34 cellular contexts compared by ENCODE assay signal in genomic region chr5:37683072-37683471, GRCh38.
"Had no signal": no experiment of that assay in that cellular context is flagged by ENCODE, and none has a peak within 500 bp of the region (broad histone marks: within the 10 kb centered on the region; RNA-seq: fewer than 3 reads in every experiment).

No MANE protein-coding gene starts in this region.

- DNase-seq: Karpas-422, Kasumi-1, MG63, MM.1S, MV-4-11, NCI-H1048, NCI-H1092, NCI-H1092 treated with DMSO at 0.1 percent for 48 hours, NCI-H1105, NCI-H1105 treated with DMSO at 0.1 percent for 48 hours, NCI-H1417, NCI-H1417 treated with DMSO at 0.1 percent for 48 hours, NCI-H1436, NCI-H1436 treated with DMSO at 0.1 percent for 48 hours, NCI-H146, NCI-H1694, NCI-H1694 treated with DMSO at 0.1 percent for 48 hours, NCI-H187, NCI-H187 treated with DMSO at 0.1 percent for 48 hours, NCI-H1930, NCI-H2029, NCI-H2029 treated with DMSO at 0.1 percent for 48 hours, NCI-H2081, NCI-H2081 treated with DMSO at 0.1 percent for 48 hours, NCI-H2107, NCI-H2171, NCI-H2171 treated with DMSO at 0.1 percent for 48 hours, NCI-H2227 treated with DMSO at 0.1 percent for 48 hours, NCI-H345, NCI-H446, NCI-H446 treated with DMSO at 0.1 percent for 48 hours, NCI-H510A, NCI-H510A treated with DMSO at 0.1 percent for 48 hours, NCI-H524 had no signal

- H3K4me3 ChIP-seq: MG63 had no signal

- H3K27me3 ChIP-seq: MG63 had no signal

- H3K36me3 ChIP-seq: MG63 had no signal
